In the genomic region with DNA sequence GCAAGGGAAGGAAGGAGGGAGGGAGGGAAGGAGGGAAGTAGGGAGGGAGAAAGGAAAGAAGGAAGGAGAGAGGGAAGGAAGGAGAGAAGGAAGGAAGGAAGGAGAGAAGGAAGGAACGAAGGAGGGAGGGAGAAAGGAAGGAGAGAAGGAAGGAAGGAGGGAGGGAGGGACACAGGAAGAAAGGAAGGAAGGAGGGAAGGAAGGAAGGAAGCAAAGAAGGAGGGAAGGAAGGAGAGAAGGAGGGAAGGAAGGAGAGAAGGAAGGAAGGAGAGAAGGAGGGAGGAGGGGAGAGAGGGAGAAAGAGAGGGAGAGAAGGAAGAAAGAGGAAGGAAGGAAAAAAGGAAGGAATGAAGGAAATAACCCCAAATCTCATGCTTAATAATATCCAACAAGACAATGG, we compare ENCODE assay signal across 27 cellular contexts.
"Had no signal": no experiment of that assay in that cellular context is flagged by ENCODE, and none has a peak within 500 bp of the region (broad histone marks: within the 10 kb centered on the region; RNA-seq: fewer than 3 reads in every experiment).

No MANE protein-coding gene starts in this region.

- H3K27ac ChIP-seq: colonic mucosa, epithelial cell of prostate, esophagus muscularis mucosa, foreskin keratinocyte, gastroesophageal sphincter, heart left ventricle, hepatocyte, left lung, lower lobe of right lung had no signal

- H3K4me3 Mint-ChIP-seq: dendritic cell treated with granulocyte-macrophage colony-stimulating factor and Interleukin-4, amounts not matched to agents 40 ng/mL and 50 ng/mL, for 4 days; effector memory CD8-positive, alpha-beta T cell; endodermal cell; immature natural killer cell; mesothelial cell of epicardium; naive B cell had no signal

- H3K79me2 ChIP-seq: hepatocyte had no signal

- H3K27me3 ChIP-seq: colonic mucosa, esophagus muscularis mucosa, foreskin keratinocyte, gastroesophageal sphincter, heart left ventricle, hepatocyte, left lung had no signal

- H2AFZ ChIP-seq: hepatocyte had no signal

- H3K4me1 ChIP-seq: colonic mucosa, esophagus muscularis mucosa, foreskin keratinocyte, gastroesophageal sphincter, heart left ventricle, left lung, lower lobe of right lung had no signal

- H3K4me3 ChIP-seq: colonic mucosa, esophagus muscularis mucosa, gastroesophageal sphincter, heart left ventricle, hepatocyte, left lung, lower lobe of right lung, mucosa of descending colon had no signal

- H3K9me3 Mint-ChIP-seq: endodermal cell, mesothelial cell of epicardium had no signal

- H3K27me3 Mint-ChIP-seq: dendritic cell treated with granulocyte-macrophage colony-stimulating factor and Interleukin-4, amounts not matched to agents 40 ng/mL and 50 ng/mL, for 4 days had no signal

- H3K27ac Mint-ChIP-seq: dendritic cell treated with granulocyte-macrophage colony-stimulating factor and Interleukin-4, amounts not matched to agents 40 ng/mL and 50 ng/mL, for 4 days; effector memory CD8-positive, alpha-beta T cell; endodermal cell; immature natural killer cell; mesothelial cell of epicardium; naive B cell had no signal

- H3K36me3 ChIP-seq: colonic mucosa, esophagus muscularis mucosa, gastroesophageal sphincter, heart left ventricle, left lung, lower lobe of right lung had no signal

- DNase-seq: colonic mucosa; cortex of kidney; effector CD8-positive, alpha-beta T cell; effector memory CD8-positive, alpha-beta T cell; endodermal cell; foreskin keratinocyte; heart left ventricle; hypothalamus; immature natural killer cell; islet precursor cell; kidney; kidney glomerular epithelial cell; left colon; left lung; left ventricle myocardium superior; lower lobe of right lung; mesenchymal stem cell; mucosa of descending colon; naive B cell had no signal

- H3K4me1 Mint-ChIP-seq: endodermal cell, immature natural killer cell, mesothelial cell of epicardium, naive B cell had no signal

- H3K4me2 ChIP-seq: hepatocyte had no signal

- H3K36me3 Mint-ChIP-seq: immature natural killer cell, mesothelial cell of epicardium, naive B cell had no signal

- FAIRE-seq: endometrium, frontal cortex, kidney had no signal

- H3K9me3 ChIP-seq: colonic mucosa, esophagus muscularis mucosa, gastroesophageal sphincter, left lung, lower lobe of right lung, mucosa of descending colon had no signal
